Comparison of ENCODE assay signal across 9 cellular contexts in genomic region chr14:41604793-41605534, GRCh38. TPM values are rescaled to one million over a fixed set of nuclear protein-coding genes. Genes with fewer than 3 reads are reported as not detected.
DNase-seq lines count a peak whose midpoint lies in the region; ATAC-seq and TF ChIP-seq lines count a peak whose summit lies in the region.
"Had no signal": no experiment of that assay in that cellular context is flagged by ENCODE, and none has a peak within 500 bp of the region (broad histone marks: within the 10 kb centered on the region; RNA-seq: fewer than 3 reads in every experiment).

No MANE protein-coding gene starts in this region.

- peak overlapping the region; percentile 14 for H3K18ac ChIP-seq in H9 (ENCODE audit: insufficient read length, low read depth, low read length)

- peak overlapping the region; percentile 83 for H2AFZ ChIP-seq in H9 (ENCODE audit: low read length)

- no peaks in the 10 kb centered on the region for H3K36me3 ChIP-seq in NT2/D1 (ENCODE audit: insufficient read depth, insufficient read length, low read length)
- no peaks in the 10 kb centered on the region for H3K36me3 ChIP-seq in gastroesophageal sphincter

- TF ChIP-seq POLR2A in gastroesophageal sphincter (IDR thresholded peaks at IDR 0.05): peak in 1 of 2 donors; percentile 10

- H3K79me1 ChIP-seq in H9 (ENCODE audit: insufficient read depth, low read depth, low read length, poor library complexity, severe bottlenecking): no peaks in the 10 kb centered on the region

- TF ChIP-seq CTCF in H9 (conservative IDR thresholded peaks at IDR 0.05) (no peak), gastroesophageal sphincter (IDR thresholded peaks at IDR 0.05) (no peak), osteocyte (IDR thresholded peaks at IDR 0.05) (no peak)

- H3K4me1 Mint-ChIP-seq in H9 (peaks cover 49 to 54% of the 10 kb centered on the region in 2 experiments), osteocyte (ENCODE audit: unreplicated experiment) (peaks cover 30% of the 10 kb centered on the region)

- H3K23me2 ChIP-seq in H9 (ENCODE audit: insufficient read length, low read depth, low read length, poor library complexity, severe bottlenecking): peaks cover 48% of the 10 kb centered on the region

- H3K9me3 Mint-ChIP-seq in H9 (no peaks in the 10 kb centered on the region; a peak in 1 of 5 replicates), osteocyte (ENCODE audit: unreplicated experiment) (no peaks in the 10 kb centered on the region)
- H3K9me3 Mint-ChIP-seq: dendritic cell treated with granulocyte-macrophage colony-stimulating factor and Interleukin-4, amounts not matched to agents 40 ng/mL and 50 ng/mL, for 4 days had no signal

- H2BK15ac ChIP-seq in H9 (ENCODE audit: low read depth, low read length): no peak overlapping the region

- H3K27me3 ChIP-seq in H9 (ENCODE audit: insufficient read depth, low read length): peaks cover 22% of the 10 kb centered on the region
- H3K27me3 ChIP-seq in NT2/D1 (ENCODE audit: insufficient read depth, insufficient read length): peaks cover 43% of the 10 kb centered on the region
- peaks cover 68% of the 10 kb centered on the region for H3K27me3 ChIP-seq in gastroesophageal sphincter

- H2BK5ac ChIP-seq in H9 (ENCODE audit: insufficient read length, low read length): no peak overlapping the region

- no peak overlapping the region for H3K23ac ChIP-seq in H9 (ENCODE audit: insufficient read length, low read depth, low read length)

- H2BK120ac ChIP-seq in H9 (ENCODE audit: low read depth, low read length, poor library complexity, severe bottlenecking): no peak overlapping the region

- H4K20me1 ChIP-seq in H9 (ENCODE audit: control insufficient read depth, insufficient read depth, insufficient read length): no peaks in the 10 kb centered on the region

- H2BK20ac ChIP-seq in H9 (ENCODE audit: low read depth, low read length, poor library complexity, severe bottlenecking): no peak overlapping the region

- H3K4me3 Mint-ChIP-seq in H9: peak overlapping the region; percentile 85 to 87
- peak overlapping the region; percentile 40 for H3K4me3 Mint-ChIP-seq in osteocyte (ENCODE audit: unreplicated experiment)
- H3K4me3 Mint-ChIP-seq: dendritic cell treated with granulocyte-macrophage colony-stimulating factor and Interleukin-4, amounts not matched to agents 40 ng/mL and 50 ng/mL, for 4 days had no signal

- H3K36me3 Mint-ChIP-seq in H9 (ENCODE audit: insufficient read depth in 1 of 3, low read depth in 3 of 3) (peaks cover 0 to 2% (median 0%) of the 10 kb centered on the region in 3 experiments; a peak in 1 of 7 replicates), osteocyte (ENCODE audit: unreplicated experiment) (no peaks in the 10 kb centered on the region)

- H3K4me3 ChIP-seq in NT2/D1 (ENCODE audit: insufficient read length, low read depth): peak overlapping the region; percentile 64
- H3K4me3 ChIP-seq in gastroesophageal sphincter: peak overlapping the region; percentile 71 to 90

- H3K9me3 ChIP-seq in H9 (ENCODE audit: control insufficient read depth, low read depth, low read length): no peaks in the 10 kb centered on the region
- H3K9me3 ChIP-seq in NT2/D1 (ENCODE audit: insufficient read depth, low read length): no peaks in the 10 kb centered on the region
- H3K9me3 ChIP-seq in gastroesophageal sphincter: no peaks in the 10 kb centered on the region

- peak; percentile 79 for DNase-seq in H9
- DNase-seq in NT2/D1 (ENCODE audit: low read depth, low spot score): peak; percentile 76
- no peak for DNase-seq in osteocyte (ENCODE audit: extremely low spot score, unreplicated experiment)
- DNase-seq in SIG-M5 treated with dmso at 0.1 percent for 504 hours (lab: John Stamatoyannopoulos, UW; ENCODE audit: unreplicated experiment): no peak
- no peak for DNase-seq in SIG-M5 (lab: John Stamatoyannopoulos, UW)

- H3K27ac Mint-ChIP-seq in H9 (peak overlapping the region in 1 of 3 experiments; percentile 69; a peak in 1 of 7 replicates), osteocyte (ENCODE audit: unreplicated experiment) (no peak overlapping the region)
- H3K27ac Mint-ChIP-seq: dendritic cell treated with granulocyte-macrophage colony-stimulating factor and Interleukin-4, amounts not matched to agents 40 ng/mL and 50 ng/mL, for 4 days had no signal

- H3K4ac ChIP-seq in H9 (ENCODE audit: low read depth, low read length): no peak overlapping the region

- peak overlapping the region; percentile 74 for H3K14ac ChIP-seq in H9 (ENCODE audit: insufficient read depth, low read length)

- no peak overlapping the region for H4K91ac ChIP-seq in H9 (ENCODE audit: insufficient read length, low read depth, low read length)

- H3K4me1 ChIP-seq in H9 (ENCODE audit: insufficient read depth, low read length) (no peaks in the 10 kb centered on the region; the same call in 1 of the 2 replicates), NT2/D1 (ENCODE audit: insufficient read depth, insufficient read length) (no peaks in the 10 kb centered on the region), gastroesophageal sphincter (peaks cover 0 to 66% (median 0%) of the 10 kb centered on the region in 3 donors)

- peak overlapping the region; percentile 64 for H3K9ac ChIP-seq in H9 (ENCODE audit: extremely low read depth, insufficient read length, low read length)
- peak overlapping the region; percentile 50 for H3K9ac ChIP-seq in NT2/D1 (ENCODE audit: insufficient read length, low read depth)

- H2BK12ac ChIP-seq in H9 (ENCODE audit: insufficient read length, low read depth, low read length): no peak overlapping the region

- H4K8ac ChIP-seq in H9 (replicated peaks; ENCODE audit: insufficient read length, low read depth, low read length): no peak overlapping the region

- no peak overlapping the region for H2AK5ac ChIP-seq in H9 (ENCODE audit: insufficient read length, low read length)

- H3K27me3 Mint-ChIP-seq in H9 (ENCODE audit: low read depth): peaks cover 56% of the 10 kb centered on the region
- H3K27me3 Mint-ChIP-seq in osteocyte (ENCODE audit: unreplicated experiment): peaks cover 73% of the 10 kb centered on the region

- no CpG with 5 or more reads among the region's 29 CpGs for WGBS in H9 (ENCODE audit: extremely low coverage, insufficient read length, low lambda C conversion rate)
- 2 to 5% methylated on average over 5 to 15 of the region's 29 CpGs for WGBS in gastroesophageal sphincter (ENCODE audit: low coverage in 1 of 2), 2 donors

- H3K4me2 ChIP-seq in H9 (ENCODE audit: insufficient read depth, insufficient read length, low read length): peak overlapping the region; percentile 97

- no peak overlapping the region for H3T11ph ChIP-seq in H9 (ENCODE audit: low read length)

- no peaks in the 10 kb centered on the region for H3K79me2 ChIP-seq in H9 (ENCODE audit: insufficient read depth, low read length)

- no peak for TF ChIP-seq EP300 in gastroesophageal sphincter (IDR thresholded peaks at IDR 0.05)

- H4K5ac ChIP-seq in H9 (ENCODE audit: insufficient read length, low read depth, low read length): no peak overlapping the region

- H3K27ac ChIP-seq in H9 (ENCODE audit: insufficient read length, low read depth, low read length) (no peak overlapping the region), gastroesophageal sphincter (peak overlapping the region; percentile 16 to 89 (median 82))

- ATAC-seq in gastroesophageal sphincter (peak; percentile 52), HG02571 (IDR thresholded peaks at IDR 0.05; ENCODE audit: unreplicated experiment) (no peak), HG02588 (IDR thresholded peaks at IDR 0.05; ENCODE audit: unreplicated experiment) (no peak)

- H3K56ac ChIP-seq in H9 (ENCODE audit: insufficient read length, low read depth, low read length): no peak overlapping the region

RNA-seq across cellular contexts. Expression of gene LRFN5, which starts 1.7 kb away (rescaled TPM):
- total RNA-seq in H9 (2021): 1.3 and 3.0 TPM in 2 replicates
- total RNA-seq in gastroesophageal sphincter: 1 to 10 TPM; 2.9 to 9.3 (median 5.0) TPM
- 0.16 TPM in 1 of 2 replicates, not detected in the other for total RNA-seq in osteocyte

Comparison
In these comparisons a context has a peak if more than half of its experiments do, and no peak if none do; other contexts are left out.
1. DNase-seq: peak in H9 (single experiment) and NT2/D1 (single experiment); none in osteocyte (single experiment), SIG-M5 treated with dmso at 0.1 percent for 504 hours (single experiment) and SIG-M5 (single experiment).